Comparison of ENCODE assay signal across 1 cellular context in the genomic region with DNA sequence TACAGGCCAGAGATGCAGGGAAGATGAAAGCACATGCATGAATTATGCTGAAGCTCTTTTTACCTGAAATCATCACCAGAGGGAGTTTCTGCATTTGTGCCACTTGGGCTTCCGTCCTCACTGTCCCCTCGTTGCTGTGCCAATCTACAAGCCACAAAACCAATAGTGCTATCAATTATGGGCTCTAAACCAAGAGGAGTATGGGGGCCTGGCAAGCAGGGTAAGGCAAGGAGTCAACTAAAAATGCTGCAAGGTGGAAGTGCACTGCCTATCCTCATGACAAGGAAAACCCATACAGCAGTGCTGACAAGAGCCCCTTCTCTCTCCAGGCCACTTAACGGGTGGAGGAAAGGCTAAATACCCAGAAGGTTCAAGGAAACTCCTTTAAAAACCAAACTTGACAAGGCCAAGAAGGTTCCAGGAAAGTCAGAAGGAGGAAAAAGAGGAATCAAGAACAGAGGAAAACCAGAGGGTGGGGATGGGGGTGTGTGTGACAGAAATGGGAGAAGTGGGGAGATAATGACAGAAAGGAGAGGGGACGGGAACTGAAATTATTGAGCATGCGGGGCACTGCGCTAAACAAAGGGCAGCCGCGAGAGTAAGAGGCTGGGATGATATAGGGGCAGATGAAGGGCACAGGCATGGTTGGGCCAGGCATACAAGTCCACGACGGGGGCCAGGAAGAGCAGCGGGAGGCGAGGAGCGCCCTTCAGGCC.
TF ChIP-seq lines count a peak whose summit lies in the region.

No MANE protein-coding gene starts in this region.

TF ChIP-seq in A549, 52 proteins besides CTCF, POLR2A, EP300 and RAD21 (continued from another document):
- no peak for TF ChIP-seq HMGXB4 (CRISPR knock-in tag; IDR thresholded peaks at IDR 0.05; ENCODE audit: borderline replicate concordance)
